Comparison of ENCODE assay signal across 26 cellular contexts in the genomic region with DNA sequence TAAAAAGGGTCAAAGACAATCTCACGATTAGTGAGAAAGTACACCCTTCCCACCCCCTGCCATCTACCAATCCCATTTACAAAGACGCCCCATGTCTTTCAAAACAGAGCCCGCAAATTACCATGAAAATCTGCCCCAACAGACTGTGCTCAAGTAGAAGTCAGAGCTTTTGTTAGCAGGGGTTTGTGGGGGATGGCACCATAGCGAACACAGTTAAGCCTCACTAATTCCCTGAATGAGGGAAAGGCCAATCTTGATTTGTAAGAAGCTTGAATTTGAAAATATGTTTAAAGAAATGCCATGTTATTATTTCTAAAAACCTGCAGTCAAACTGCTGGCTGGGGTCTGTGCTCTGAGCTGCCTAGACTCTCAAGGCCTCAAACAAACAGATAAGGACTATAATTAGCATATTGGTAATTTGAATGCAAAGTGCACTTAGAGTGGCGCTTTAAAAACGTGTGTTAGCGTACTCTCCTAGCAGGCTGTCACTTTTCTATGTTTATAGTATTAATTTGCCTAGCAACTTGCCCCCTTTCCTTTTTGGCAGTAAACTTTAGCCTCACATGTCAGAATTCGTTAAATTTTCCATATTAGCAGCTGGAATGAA. TPM values are rescaled to one million over a fixed set of nuclear protein-coding genes. Genes with fewer than 3 reads are reported as not detected.
A peak's percentile ranks its signal among the peaks of the same experiment; 100 is the strongest.
DNase-seq lines count a peak whose midpoint lies in the region; ATAC-seq lines count a peak whose summit lies in the region.
"Had no signal": no experiment of that assay in that cellular context is flagged by ENCODE, and none has a peak within 500 bp of the region (broad histone marks: within the 10 kb centered on the region; RNA-seq: fewer than 3 reads in every experiment).

No MANE protein-coding gene starts in this region.

- no peaks in the 10 kb centered on the region for H3K27me3 ChIP-seq in HUES64 (ENCODE audit: insufficient read depth, low read length)
- H3K27me3 ChIP-seq: gastroesophageal sphincter, testis had no signal

- H3K9ac ChIP-seq in ES-I3 (ENCODE audit: low read depth, low read length) (peak overlapping the region; percentile 17; the same call in 1 of the 2 replicates), HUES64 (ENCODE audit: low read depth, low read length) (peak overlapping the region; percentile 64)
- H3K9ac ChIP-seq: GM23248 had no signal

- H3K4me3 ChIP-seq in HUES64 (ENCODE audit: low read length) (peak overlapping the region; percentile 40), iPS-18c (ENCODE audit: insufficient read depth, low read depth, low read length) (peak overlapping the region; percentile 22)
- H3K4me3 ChIP-seq: esophagus squamous epithelium, gastroesophageal sphincter, GM12878, GM23248, testis had no signal

- 3% methylated on average over 6 of the region's 8 CpGs for WGBS in HUES64

- peak overlapping the region; percentile 96 for H3K27ac ChIP-seq in HUES64 (ENCODE audit: low read depth, low read length)
- H3K27ac ChIP-seq: esophagus squamous epithelium, gastroesophageal sphincter, GM23248, testis had no signal

- DNase-seq in NCI-H69 (lab: John Stamatoyannopoulos, UW) (peak; percentile 91), T-helper 9 cell (no peak)
- DNase-seq in activated CD8-positive, alpha-beta memory T cell treated with anti-CD3 and anti-CD28 coated beads, Interleukin-2, amount 50 U/mL, for 4 hours: no peak
- DNase-seq: activated CD4-positive, alpha-beta T cell treated with anti-CD3 and anti-CD28 coated beads for 4 hours; activated CD8-positive, alpha-beta memory T cell treated with anti-CD3 and anti-CD28 coated beads, Interleukin-2, amount 10 ng/mL, durations not matched to agents 7 days and 5 days; activated naive CD8-positive, alpha-beta T cell treated with anti-CD3 and anti-CD28 coated beads, Interleukin-2, amount 10 ng/mL, durations not matched to agents 7 days and 5 days; CD4-positive, CD25-positive, alpha-beta regulatory T cell; effector memory CD8-positive, alpha-beta T cell; esophagus squamous epithelium; GM23248; Karpas-422; left cardiac atrium; mesendoderm; naive thymus-derived CD4-positive, alpha-beta T cell; NCI-H446 treated with DMSO at 0.1 percent for 48 hours; stimulated activated CD4-positive, alpha-beta T cell treated with anti-CD3 and anti-CD28 coated beads, Interleukin-1b, Interleukin-23, amount 100 ng/mL, for 48 hours; stimulated activated naive B cell treated with anti-CD40 and anti-IgM and Interleukin-4, amounts not matched to agents 10 μg/mL and 1 μg/mL and 100 μg/mL, for 72 hours; T-cell; testis had no signal

- H3K4me1 ChIP-seq in ES-I3 (ENCODE audit: insufficient read depth, low read length) (peaks cover 34% of the 10 kb centered on the region), HUES64 (ENCODE audit: insufficient read depth, low read length) (peaks cover 42% of the 10 kb centered on the region)
- H3K4me1 ChIP-seq: esophagus squamous epithelium, gastroesophageal sphincter, testis had no signal

- no peak for ATAC-seq in HG03175 (IDR thresholded peaks at IDR 0.05; ENCODE audit: unreplicated experiment)
- ATAC-seq: activated CD8-positive, alpha-beta memory T cell treated with anti-CD3 and anti-CD28 coated beads, Interleukin-2, amount 10 ng/mL, durations not matched to agents 7 days and 5 days; effector memory CD8-positive, alpha-beta T cell; gastroesophageal sphincter; GM12878; left cardiac atrium; naive thymus-derived CD4-positive, alpha-beta T cell; Right ventricle myocardium inferior; stimulated activated naive B cell treated with anti-CD40 and anti-IgM and Interleukin-4, amounts not matched to agents 10 μg/mL and 1 μg/mL and 100 μg/mL, for 72 hours; T-cell had no signal

- H3K36me3 ChIP-seq in ES-I3 (ENCODE audit: insufficient read depth, low read length) (no peaks in the 10 kb centered on the region; the same call in 1 of the 2 replicates), HUES64 (ENCODE audit: insufficient read depth, low read length) (no peaks in the 10 kb centered on the region)
- H3K36me3 ChIP-seq: esophagus squamous epithelium, gastroesophageal sphincter had no signal

- no peaks in the 10 kb centered on the region for H3K9me3 ChIP-seq in ES-I3 (ENCODE audit: control insufficient read depth, insufficient read depth, low read length)
- no peaks in the 10 kb centered on the region for H3K9me3 ChIP-seq in HUES64 (ENCODE audit: insufficient read depth, low read depth, low read length)
- H3K9me3 ChIP-seq in iPS-18c (ENCODE audit: control insufficient read depth, insufficient read depth, low read length): no peaks in the 10 kb centered on the region
- H3K9me3 ChIP-seq: esophagus squamous epithelium, gastroesophageal sphincter, testis had no signal

RNA-seq across cellular contexts. Expression of a gene that starts 9.4 kb away (rescaled TPM):
- 1.9 TPM for polyA plus RNA-seq in HUES64 (2013, experiment 1 of 2)
- polyA plus RNA-seq in HUES64 (2013, experiment 2 of 2): 2.6 TPM
- polyA plus RNA-seq: GM23248 had no signal
